ENCODE assay signal across 8 cellular contexts in the genomic region with DNA sequence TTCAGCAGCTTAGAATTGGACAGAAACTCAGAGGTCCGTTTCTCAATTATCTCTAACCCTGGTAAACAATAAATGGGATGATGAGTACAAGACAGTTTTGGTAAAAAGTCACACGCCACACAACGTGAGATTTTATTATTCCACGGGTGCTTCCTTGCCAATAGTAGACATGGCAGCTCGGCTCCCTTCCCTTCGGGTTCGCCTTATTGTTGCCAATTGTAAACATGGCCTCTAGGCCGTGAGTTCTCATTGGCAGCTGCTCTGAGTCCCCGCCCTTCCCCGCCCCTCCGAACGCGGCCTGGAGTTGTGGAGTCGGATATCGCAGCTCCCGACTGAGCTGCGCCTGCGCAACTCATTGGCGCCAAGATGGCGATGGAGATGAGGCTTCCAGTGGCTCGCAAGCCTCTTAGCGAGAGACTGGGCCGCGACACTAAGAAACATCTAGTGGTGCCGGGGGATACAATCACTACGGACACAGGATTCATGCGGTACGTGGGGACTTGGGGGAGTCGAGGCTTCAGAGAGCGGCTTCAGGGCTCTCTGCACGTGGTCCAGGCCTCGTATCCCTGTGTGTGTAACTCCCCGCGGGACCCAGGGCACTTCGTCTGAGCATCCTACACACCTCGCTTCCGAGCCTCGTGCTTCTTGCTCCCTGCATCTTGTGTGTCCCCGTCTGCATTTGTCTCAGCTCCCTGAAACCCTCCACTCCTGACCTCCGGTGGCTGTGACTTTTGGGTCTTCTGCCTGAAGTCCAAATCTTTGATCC. TPM values are rescaled to one million over a fixed set of nuclear protein-coding genes. Genes with fewer than 3 reads are reported as not detected.
A peak's percentile ranks its signal among the peaks of the same experiment; 100 is the strongest.
DNase-seq lines count a peak whose midpoint lies in the region; ATAC-seq and TF ChIP-seq lines count a peak whose summit lies in the region.

A gene with protein sequence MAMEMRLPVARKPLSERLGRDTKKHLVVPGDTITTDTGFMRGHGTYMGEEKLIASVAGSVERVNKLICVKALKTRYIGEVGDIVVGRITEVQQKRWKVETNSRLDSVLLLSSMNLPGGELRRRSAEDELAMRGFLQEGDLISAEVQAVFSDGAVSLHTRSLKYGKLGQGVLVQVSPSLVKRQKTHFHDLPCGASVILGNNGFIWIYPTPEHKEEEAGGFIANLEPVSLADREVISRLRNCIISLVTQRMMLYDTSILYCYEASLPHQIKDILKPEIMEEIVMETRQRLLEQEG (plus strand): TSS at position 355 of the 766 bp plus-strand sequence. CDS start 12 bp downstream, at position 367.

- DNase-seq in DMS153 treated with DMSO at 0.1 percent for 48 hours (lab: John Stamatoyannopoulos, UW; ENCODE audit: unreplicated experiment) (peak; percentile 90), PC-3 (peak; percentile 95), activated T-cell treated with anti-CD3 and anti-CD28 coated beads for 48 hours (ENCODE audit: low read depth) (peak; percentile 95), epithelial cell of prostate (ENCODE audit: low read depth, low spot score) (peak; percentile 87), mucosa of gallbladder (ENCODE audit: low spot score) (peak; percentile 98)
- peak; percentile 98 for DNase-seq in Jurkat, Clone E6-1 (ENCODE audit: low read depth, low spot score)
- DNase-seq in stimulated activated CD8-positive, alpha-beta memory T cell treated with anti-CD3 and anti-CD28 coated beads, Interleukin-4, amount 100 ng/mL, for 24 hours (ENCODE audit: low read depth): peak; percentile 98

- BruUV-seq in PC-3 (replicated peaks; lab: Mats Ljungman, UMichigan): TSS peak; percentile 38

- intact Hi-C loops in PC-3 (cut with micrococcal nuclease): no loop called here

- no peaks in the 10 kb centered on the region for H3F3A ChIP-seq in PC-3 (ENCODE audit: low read length, unreplicated experiment)

- no peaks in the 10 kb centered on the region for H3K27me3 ChIP-seq in PC-3 (ENCODE audit: low read length)

- POLR2A ChIA-PET in PC-3 (lab: Charles Lee; ENCODE audit: unreplicated experiment): no interaction called here

- peak within 1 kb of the TSS; percentile 95 for H3K9ac ChIP-seq in PC-3 (ENCODE audit: low read length)

- peaks cover 17% of the 10 kb centered on the region for H3K4me1 ChIP-seq in PC-3 (ENCODE audit: insufficient read depth, low read length)

- H3K27ac ChIP-seq in PC-3 (ENCODE audit: low read length) (peak within 1 kb of the TSS; percentile 17; the same call in 1 of the 2 replicates), epithelial cell of prostate (no peak within 1 kb of the TSS)

- H3K4me3 ChIP-seq in Jurkat, Clone E6-1 (ENCODE audit: low read length): peak within 1 kb of the TSS; percentile 100
- peak within 1 kb of the TSS; percentile 93 for H3K4me3 ChIP-seq in PC-3 (ENCODE audit: low read length)

- H4K20me1 ChIP-seq in PC-3 (ENCODE audit: low read length): peaks cover 21% of the 10 kb centered on the region; the same call in 1 of the 2 replicates

- H3K4me2 ChIP-seq in PC-3 (ENCODE audit: low read length): peak within 1 kb of the TSS; percentile 86

- peaks cover 23% of the 10 kb centered on the region for H3K36me3 ChIP-seq in PC-3 (ENCODE audit: low read depth, low read length)

- H3K9me3 ChIP-seq in PC-3 (ENCODE audit: low read length): no peaks in the 10 kb centered on the region

- no peak for TF ChIP-seq CTCF in PC-3 (conservative IDR thresholded peaks at IDR 0.05; ENCODE audit: low read depth, low read length)

- CTCF ChIA-PET in PC-3 (lab: Charles Lee): interaction anchor here (0.6 kb wide), 3 partner anchors 226 to 455 kb away, joined by 3 to 4 read pairs (median 3); no protein-coding TSS in a partner anchor

- H3K9me2 ChIP-seq in PC-3 (replicated peaks; ENCODE audit: low read length): no peaks in the 10 kb centered on the region

- H2AFZ ChIP-seq in PC-3 (ENCODE audit: low read length): peak within 1 kb of the TSS; percentile 80

- ATAC-seq in GM21619 (IDR thresholded peaks at IDR 0.05; ENCODE audit: unreplicated experiment) (peak; percentile 89), PC-3 (peak; percentile 80)

- H3K79me2 ChIP-seq in PC-3 (ENCODE audit: low read length): peaks cover 48% of the 10 kb centered on the region

RNA-seq across cellular contexts. Expression of the gene that starts here (rescaled TPM):
- polyA plus RNA-seq in Jurkat, Clone E6-1 (2012; ENCODE audit: insufficient read depth, insufficient read length): 80.5 TPM
- total RNA-seq in PC-3 (2014; rRNA removed): 33.5 and 40.4 TPM in 2 replicates
- 19.0 TPM for total RNA-seq in mucosa of gallbladder
